In genomic region chr7:99616359-99617186, GRCh38 we compare ENCODE assay signal across 8 cellular contexts. TPM values are rescaled to one million over a fixed set of nuclear protein-coding genes. Genes with fewer than 3 reads are reported as not detected.
DNase-seq lines count a peak whose midpoint lies in the region; ATAC-seq, FAIRE-seq and TF ChIP-seq lines count a peak whose summit lies in the region.

Gene ZSCAN25 (plus strand): TSS chr7:99616946. CDS start chr7:99619607, 2,661 bp downstream.

- TF ChIP-seq POLR2A in GM15510 (IDR thresholded peaks at IDR 0.05; ENCODE audit: borderline replicate concordance, extremely low read depth, insufficient read length), result peak; percentile 92

- H3K9ac ChIP-seq in astrocyte (ENCODE audit: low read length), result peak within 1 kb of the TSS; percentile 92

- peaks cover 15% of the 10 kb centered on the region for H3K36me3 Mint-ChIP-seq in astrocyte (ENCODE audit: low read depth, unreplicated experiment)

- no peaks in the 10 kb centered on the region for H3K9me2 ChIP-seq in hepatocyte (replicated peaks; ENCODE audit: insufficient read depth)

- no peaks in the 10 kb centered on the region for H3K9me3 Mint-ChIP-seq in astrocyte (ENCODE audit: unreplicated experiment)

- H3K4me3 Mint-ChIP-seq in astrocyte (ENCODE audit: unreplicated experiment), result peak within 1 kb of the TSS; percentile 92

- H3K27me3 Mint-ChIP-seq in astrocyte (ENCODE audit: low read depth, unreplicated experiment), result peaks cover 10% of the 10 kb centered on the region

- peak; percentile 33 for TF ChIP-seq CTCF in astrocyte (IDR thresholded peaks at IDR 0.05; ENCODE audit: insufficient read depth, low read depth, low read length)
- peak; percentile 55 for TF ChIP-seq CTCF in hepatocyte (IDR thresholded peaks at IDR 0.05; ENCODE audit: poor library complexity)

- H3K4me3 ChIP-seq in astrocyte (ENCODE audit: insufficient read depth, low read depth, low read length), result peak within 1 kb of the TSS; percentile 77
- peak within 1 kb of the TSS; percentile 76 for H3K4me3 ChIP-seq in hepatocyte

- H2AFZ ChIP-seq in astrocyte (ENCODE audit: low read depth, low read length) (peak within 1 kb of the TSS; percentile 100), hepatocyte (peak within 1 kb of the TSS; percentile 98)

- H3K36me3 ChIP-seq in astrocyte (ENCODE audit: insufficient read depth, low read length), result peaks cover 13% of the 10 kb centered on the region
- H3K36me3 ChIP-seq in hepatocyte (replicated peaks; ENCODE audit: insufficient read depth, low read depth), result no peaks in the 10 kb centered on the region

- ATAC-seq in HG02884 (IDR thresholded peaks at IDR 0.05; ENCODE audit: unreplicated experiment), result peak; percentile 81

- H3K79me2 ChIP-seq in astrocyte (ENCODE audit: insufficient read depth, low read length), result peaks cover 27% of the 10 kb centered on the region
- peaks cover 27% of the 10 kb centered on the region for H3K79me2 ChIP-seq in hepatocyte

- H3K4me2 ChIP-seq in astrocyte (ENCODE audit: low read length), result peak within 1 kb of the TSS; percentile 93
- H3K4me2 ChIP-seq in hepatocyte, result peak within 1 kb of the TSS; percentile 81

- peak within 1 kb of the TSS; percentile 55 for H3K27ac ChIP-seq in astrocyte (ENCODE audit: low read depth, low read length)
- H3K27ac ChIP-seq in hepatocyte, result peak within 1 kb of the TSS; percentile 89

- H3K27me3 ChIP-seq in astrocyte (ENCODE audit: insufficient read depth, low read length) (no peaks in the 10 kb centered on the region), hepatocyte (no peaks in the 10 kb centered on the region)

- H4K20me1 ChIP-seq in astrocyte (ENCODE audit: insufficient read depth, low read length) (peaks cover 15% of the 10 kb centered on the region), hepatocyte (ENCODE audit: insufficient read depth, poor library complexity, severe bottlenecking) (no peaks in the 10 kb centered on the region)

- H3K9me3 ChIP-seq in astrocyte (ENCODE audit: insufficient read depth, low read depth, low read length), result no peaks in the 10 kb centered on the region
- no peaks in the 10 kb centered on the region for H3K9me3 ChIP-seq in hepatocyte (ENCODE audit: low read depth)

- peak; percentile 92 for DNase-seq in NCI-H1694 treated with DMSO at 0.1 percent for 48 hours (lab: John Stamatoyannopoulos, UW)
- peak; percentile 89 for DNase-seq in astrocyte (ENCODE audit: low read depth)
- peak; percentile 94 for DNase-seq in hepatocyte (ENCODE audit: low spot score)
- DNase-seq in renal cortical epithelial cell (ENCODE audit: low read depth), result peak; percentile 87
- no peak for DNase-seq in cortex of kidney (lab: John Stamatoyannopoulos, UW)

- H3K27ac Mint-ChIP-seq in astrocyte (ENCODE audit: unreplicated experiment), result peak within 1 kb of the TSS; percentile 91

- under 1% methylated on average over 59 of the region's 59 CpGs for WGBS in hepatocyte (ENCODE audit: low lambda C conversion rate, missing lambda C conversion rate)

- H3K4me1 Mint-ChIP-seq in astrocyte (ENCODE audit: low read depth, unreplicated experiment), result peaks cover 16% of the 10 kb centered on the region

- FAIRE-seq in astrocyte (lab: Jason Lieb, UNC), result no peak

- H3K4me1 ChIP-seq in astrocyte (ENCODE audit: insufficient read depth, low read length) (peaks cover 4% of the 10 kb centered on the region), hepatocyte (ENCODE audit: insufficient read depth) (peaks cover 6% of the 10 kb centered on the region)

- intact Hi-C loops in T-helper 2 cell treated with Interferon-gamma antibody and Interleukin-4, amounts not matched to agents 100 ng/mL and 5 ng/mL, for 36 hours (cut with micrococcal nuclease), result loop anchor here (1.0 kb wide), 3 partner anchors 58 to 116 kb away; partner anchors contain the start of genes ZNF394 and ZNF655

RNA-seq across cellular contexts. Expression of gene ZSCAN25, which starts in this region (rescaled TPM):
- total RNA-seq in T-helper 2 cell treated with Interferon-gamma antibody and Interleukin-4, amounts not matched to agents 100 ng/mL and 5 ng/mL, for 36 hours, result 31.1 and 32.0 TPM in 2 replicates
- total RNA-seq in astrocyte (13.3 and 14.6 TPM in 2 replicates), hepatocyte (11.4 and 18.8 TPM in 2 replicates), renal cortical epithelial cell (10.1 and 16.6 TPM in 2 replicates)
- polyA plus RNA-seq in hepatocyte, result 8.4 and 11.4 TPM in 2 replicates
